In genomic region chr11:126430581-126431320, GRCh38 we compare ENCODE assay signal across 20 cellular contexts.
DNase-seq lines count a peak whose midpoint lies in the region; TF ChIP-seq lines count a peak whose summit lies in the region.
"Had no signal": no experiment of that assay in that cellular context is flagged by ENCODE, and none has a peak within 500 bp of the region (broad histone marks: within the 10 kb centered on the region; RNA-seq: fewer than 3 reads in every experiment).

No MANE protein-coding gene starts in this region.

- no peak overlapping the region for H3K4me3 ChIP-seq in breast epithelium
- no peak overlapping the region for H3K4me3 ChIP-seq in SJSA1
- no peak overlapping the region for H3K4me3 ChIP-seq in hepatocyte
- no peak overlapping the region for H3K4me3 ChIP-seq in transverse colon
- H3K4me3 ChIP-seq: GM23338, Peyer's patch had no signal

- H3K9me3 Mint-ChIP-seq in MCF 10A (ENCODE audit: unreplicated experiment), result no peaks in the 10 kb centered on the region
- H3K9me3 Mint-ChIP-seq: activated naive CD4-positive, alpha-beta T cell treated with anti-CD3 and anti-CD28 coated beads for 36 hours; CD8-positive, alpha-beta memory T cell; GM23338; T-helper 1 cell treated with Interleukin-12 subunit alpha and Interleukin-12 subunit beta and Interleukin-4 antibody, amounts not matched to agents 30 μg/mL and 1 μg/mL, for 36 hours had no signal

- CTCF ChIA-PET in MCF 10A (lab: Yijun Ruan, JAX), result interaction anchor here (1.0 to 4.8 kb wide), 6 partner anchors 10 to 176 kb away, joined by 3 to 30 read pairs (median 6); no protein-coding TSS in a partner anchor

- H3K27ac Mint-ChIP-seq in MCF 10A (ENCODE audit: low read depth, unreplicated experiment), result peak overlapping the region; percentile 98
- H3K27ac Mint-ChIP-seq: activated naive CD4-positive, alpha-beta T cell treated with anti-CD3 and anti-CD28 coated beads for 36 hours; CD8-positive, alpha-beta memory T cell; GM23338; T-helper 1 cell treated with Interleukin-12 subunit alpha and Interleukin-12 subunit beta and Interleukin-4 antibody, amounts not matched to agents 30 μg/mL and 1 μg/mL, for 36 hours had no signal

- no TSS peak for BruUV-seq in MCF 10A (replicated peaks; lab: Mats Ljungman, UMichigan)

- no peaks in the 10 kb centered on the region for H4K20me1 ChIP-seq in hepatocyte (ENCODE audit: insufficient read depth, poor library complexity, severe bottlenecking)

- no peak for TF ChIP-seq CTCF in MCF 10A (IDR thresholded peaks at IDR 0.05; ENCODE audit: unreplicated experiment)
- no peak for TF ChIP-seq CTCF in breast epithelium (IDR thresholded peaks at IDR 0.05)
- TF ChIP-seq CTCF in hepatocyte (IDR thresholded peaks at IDR 0.05; ENCODE audit: poor library complexity), result no peak
- no peak for TF ChIP-seq CTCF in transverse colon (IDR thresholded peaks at IDR 0.05)

- H3K79me2 ChIP-seq in hepatocyte, result no peaks in the 10 kb centered on the region

- no peaks in the 10 kb centered on the region for H3K9me3 ChIP-seq in breast epithelium
- H3K9me3 ChIP-seq in SJSA1 (replicated peaks), result no peaks in the 10 kb centered on the region
- H3K9me3 ChIP-seq in hepatocyte (ENCODE audit: low read depth), result no peaks in the 10 kb centered on the region
- H3K9me3 ChIP-seq in transverse colon, result no peaks in the 10 kb centered on the region
- H3K9me3 ChIP-seq: Peyer's patch had no signal

- POLR2A ChIA-PET in MCF 10A (lab: Yijun Ruan, JAX), result interaction anchor here (0.6 to 0.7 kb wide), 2 partner anchors 17 to 637 kb away, joined by 3 read pairs; no protein-coding TSS in a partner anchor

- 81% methylated on average over 10 of the region's 10 CpGs for WGBS in hepatocyte (ENCODE audit: low lambda C conversion rate, missing lambda C conversion rate)
- WGBS in transverse colon (ENCODE audit: low coverage in 1 of 2), 2 donors, result 71 to 75% methylated on average over 7 to 10 of the region's 10 CpGs

- no peaks in the 10 kb centered on the region for H3K36me3 ChIP-seq in breast epithelium
- H3K36me3 ChIP-seq in SJSA1, result no peaks in the 10 kb centered on the region
- H3K36me3 ChIP-seq in hepatocyte (replicated peaks; ENCODE audit: insufficient read depth, low read depth), result no peaks in the 10 kb centered on the region
- no peaks in the 10 kb centered on the region for H3K36me3 ChIP-seq in transverse colon
- H3K36me3 ChIP-seq: Peyer's patch had no signal

- no peaks in the 10 kb centered on the region for H3K27me3 Mint-ChIP-seq in MCF 10A (ENCODE audit: insufficient read depth, unreplicated experiment)

- DNase-seq in MCF 10A (ENCODE audit: unreplicated experiment) (no peak), breast epithelium (ENCODE audit: low spot score in 2 of 2) (no peak), SJSA1 (ENCODE audit: low read depth in 1 of 2, low spot score in 2 of 2) (no peak), hepatocyte (ENCODE audit: low spot score) (no peak), transverse colon (peak; percentile 74), NCI-H2081 treated with DMSO at 0.1 percent for 48 hours (lab: John Stamatoyannopoulos, UW) (no peak), NCI-H2171 (lab: John Stamatoyannopoulos, UW) (no peak), AG08395 (ENCODE audit: low spot score) (no peak)
- DNase-seq: activated CD4-positive, alpha-beta T cell treated with anti-CD3 and anti-CD28 coated beads for 1 hour; activated CD8-positive, alpha-beta memory T cell treated with anti-CD3 and anti-CD28 coated beads, Interleukin-2, amount 50 U/mL, for 4 hours; activated naive CD4-positive, alpha-beta T cell treated with anti-CD3 and anti-CD28 coated beads for 36 hours; CD8-positive, alpha-beta memory T cell; effector CD4-positive, alpha-beta T cell; mammary epithelial cell; NCI-H2029; NCI-H748 treated with DMSO at 0.1 percent for 48 hours; Peyer's patch; stimulated activated CD4-positive, alpha-beta T cell treated with anti-CD3 and anti-CD28 coated beads, Interleukin-2, amount 100 ng/mL, for 48 hours had no signal

- no peaks in the 10 kb centered on the region for H3K9me2 ChIP-seq in hepatocyte (replicated peaks; ENCODE audit: insufficient read depth)

- no peaks in the 10 kb centered on the region for H3K27me3 ChIP-seq in breast epithelium
- H3K27me3 ChIP-seq in SJSA1 (replicated peaks), result no peaks in the 10 kb centered on the region
- H3K27me3 ChIP-seq in hepatocyte, result no peaks in the 10 kb centered on the region
- H3K27me3 ChIP-seq in transverse colon, result no peaks in the 10 kb centered on the region
- H3K27me3 ChIP-seq: Peyer's patch had no signal

- peaks cover 14% of the 10 kb centered on the region for H3K4me1 Mint-ChIP-seq in MCF 10A (ENCODE audit: insufficient read depth, unreplicated experiment)
- H3K4me1 Mint-ChIP-seq: CD8-positive, alpha-beta memory T cell had no signal

- H3K27ac ChIP-seq in breast epithelium (peak overlapping the region in 1 of 2 donors; percentile 72), SJSA1 (peak overlapping the region; percentile 90), hepatocyte (peak overlapping the region; percentile 66), transverse colon (peak overlapping the region; percentile 54 to 81 (median 76))

- H3K4me1 ChIP-seq in breast epithelium (no peaks in the 10 kb centered on the region), SJSA1 (replicated peaks) (peaks cover 16% of the 10 kb centered on the region), hepatocyte (ENCODE audit: insufficient read depth) (peaks cover 9% of the 10 kb centered on the region), transverse colon (peaks cover 13 to 38% (median 16%) of the 10 kb centered on the region in 4 donors)
- H3K4me1 ChIP-seq: Peyer's patch had no signal

- H3K4me2 ChIP-seq in hepatocyte, result no peak overlapping the region
- H3K4me2 ChIP-seq: GM23338 had no signal

- in situ Hi-C loops in transverse colon (cut with MboI; ENCODE audit: low pct_ligation_motif_present in 1 of 4, low pct_unique_long_range_greater_than_20kb in 1 of 4, low sequenced_read_pairs in 3 of 4), result loop anchor here in 2 of 4 donors (25.0 kb wide), 1 partner anchor 557 kb away; no protein-coding TSS in a partner anchor

- H3K4me3 Mint-ChIP-seq in MCF 10A (ENCODE audit: unreplicated experiment), result no peak overlapping the region
- H3K4me3 Mint-ChIP-seq: activated naive CD4-positive, alpha-beta T cell treated with anti-CD3 and anti-CD28 coated beads for 36 hours; GM23338; T-helper 1 cell treated with Interleukin-12 subunit alpha and Interleukin-12 subunit beta and Interleukin-4 antibody, amounts not matched to agents 30 μg/mL and 1 μg/mL, for 36 hours had no signal

- intact Hi-C loops in MCF 10A (cut with micrococcal nuclease), result loop anchor here (2.0 to 10.0 kb wide), 3 partner anchors 76 to 120 kb away; partner anchors contain the start of gene ST3GAL4
- intact Hi-C loops in breast epithelium (cut with DNase I; ENCODE audit: low total_unique reads), result no loop called here
- intact Hi-C loops in transverse colon (cut with DNase I; ENCODE audit: low total_unique reads), result loop anchor here (10.0 kb wide), 1 partner anchor 116 kb away; no protein-coding TSS in a partner anchor

- TF ChIP-seq POLR2A in breast epithelium (IDR thresholded peaks at IDR 0.05) (no peak), transverse colon (IDR thresholded peaks at IDR 0.05) (peak; percentile 47)

- H3K36me3 Mint-ChIP-seq in MCF 10A (ENCODE audit: insufficient read depth, unreplicated experiment), result no peaks in the 10 kb centered on the region
- H3K36me3 Mint-ChIP-seq: CD8-positive, alpha-beta memory T cell had no signal

- peak; percentile 77 for TF ChIP-seq EP300 in transverse colon (IDR thresholded peaks at IDR 0.05; ENCODE audit: low read depth)

- no peak overlapping the region for H2AFZ ChIP-seq in hepatocyte
- H2AFZ ChIP-seq: GM23338 had no signal
